In genomic region chr12:49960474-49961110, GRCh38 we compare ENCODE assay signal across 11 cellular contexts. TPM values are rescaled to one million over a fixed set of nuclear protein-coding genes. Genes with fewer than 3 reads are reported as not detected.
DNase-seq lines count a peak whose midpoint lies in the region; ATAC-seq and TF ChIP-seq lines count a peak whose summit lies in the region.
"Had no signal": no experiment of that assay in that cellular context is flagged by ENCODE, and none has a peak within 500 bp of the region (broad histone marks: within the 10 kb centered on the region; RNA-seq: fewer than 3 reads in every experiment).

No MANE protein-coding gene starts in this region.

- 0 out of 2 replicates have a peak, but pooled peaks cover 5% of the 10 kb centered on the region for H3K4me1 ChIP-seq in HEK293 (ENCODE audit: control insufficient read depth, insufficient read depth, low read length)
- H3K4me1 ChIP-seq in HAP-1: no peaks in the 10 kb centered on the region

- no peak for ATAC-seq in naive thymus-derived CD8-positive, alpha-beta T cell
- no peak for ATAC-seq in HG02852 (IDR thresholded peaks at IDR 0.05; ENCODE audit: unreplicated experiment)

- in situ Hi-C loops in HAP-1 (cut with MboI; ENCODE audit: low sequenced_read_pairs): no loop called here

- peaks cover 16% of the 10 kb centered on the region for H3K4me1 Mint-ChIP-seq in CD14-positive monocyte
- H3K4me1 Mint-ChIP-seq in brain: peaks cover 38% of the 10 kb centered on the region
- peaks cover 4 to 10% (median 8%) of the 10 kb centered on the region in 4 donors for H3K4me1 Mint-ChIP-seq in naive thymus-derived CD8-positive, alpha-beta T cell

- peak overlapping the region; percentile 24 to 83 for H3K4me3 Mint-ChIP-seq in CD14-positive monocyte
- peak overlapping the region in 4 of 5 experiments; percentile 3 to 76 (median 52) for H3K4me3 Mint-ChIP-seq in brain
- H3K4me3 Mint-ChIP-seq in naive thymus-derived CD8-positive, alpha-beta T cell: peak overlapping the region; percentile 34 to 73 (median 62)

- peaks cover 0 to 18% (median 8%) of the 10 kb centered on the region in 7 donors for H3K9me3 Mint-ChIP-seq in CD14-positive monocyte
- peaks cover 0 to 7% (median 0%) of the 10 kb centered on the region in 5 experiments for H3K9me3 Mint-ChIP-seq in brain
- no peaks in the 10 kb centered on the region for H3K9me3 Mint-ChIP-seq in naive thymus-derived CD8-positive, alpha-beta T cell

- H3K36me3 ChIP-seq in HEK293 (ENCODE audit: control insufficient read depth in 2 of 2, insufficient read depth in 1 of 2, low read length in 2 of 2) (no peaks in the 10 kb centered on the region), HAP-1 (replicated peaks) (no peaks in the 10 kb centered on the region)

- H3K36me3 Mint-ChIP-seq in CD14-positive monocyte (peaks cover 0 to 9% of the 10 kb centered on the region in 2 donors), brain (no peaks in the 10 kb centered on the region)
- H3K36me3 Mint-ChIP-seq in naive thymus-derived CD8-positive, alpha-beta T cell: peaks cover 0 to 5% (median 4%) of the 10 kb centered on the region in 3 donors

- H3K9me3 ChIP-seq in HEK293 (ENCODE audit: control insufficient read depth, insufficient read depth, low read depth, low read length) (no peaks in the 10 kb centered on the region), HAP-1 (no peaks in the 10 kb centered on the region)

- H3K27ac Mint-ChIP-seq in CD14-positive monocyte (no peak overlapping the region), brain (peak overlapping the region; percentile 3 to 68 (median 15))
- peak overlapping the region in 1 of 10 donors; percentile 32 for H3K27ac Mint-ChIP-seq in naive thymus-derived CD8-positive, alpha-beta T cell

- intact Hi-C loops in CD14-positive monocyte (cut with micrococcal nuclease): loop anchor here in 1 of 2 donors (10.0 kb wide), 1 partner anchor 214 kb away; no protein-coding TSS in a partner anchor

- TF ChIP-seq CTCF in CD14-positive monocyte (IDR thresholded peaks at IDR 0.05): no peak
- TF ChIP-seq CTCF in HEK293 (tag by site-specific recombination; IDR thresholded peaks at IDR 0.05): no peak
- TF ChIP-seq CTCF in brain (conservative IDR thresholded peaks at IDR 0.05): no peak

- CTCF ChIA-PET in HEK293 (lab: Yijun Ruan, JAX): interaction anchor here (0.6 to 2.2 kb wide), 5 partner anchors 8 to 109 kb away, joined by 3 to 29 read pairs (median 6); no protein-coding TSS in a partner anchor

- peaks cover 13% of the 10 kb centered on the region for H3K27me3 ChIP-seq in HAP-1 (ENCODE audit: low read depth)

- H3K27ac ChIP-seq in HEK293 (ENCODE audit: extremely low read depth, low read depth, low read length): no peak overlapping the region

- H3K27me3 Mint-ChIP-seq in CD14-positive monocyte (ENCODE audit: low read depth in 3 of 3): peaks cover 93 to 96% (median 94%) of the 10 kb centered on the region in 3 donors
- peaks cover 34% of the 10 kb centered on the region for H3K27me3 Mint-ChIP-seq in brain
- H3K27me3 Mint-ChIP-seq in naive thymus-derived CD8-positive, alpha-beta T cell: peaks cover 43 to 86% (median 70%) of the 10 kb centered on the region in 5 donors

- DNase-seq in CD14-positive monocyte (ENCODE audit: low spot score) (no peak), HAP-1 (ENCODE audit: low spot score in 2 of 2) (no peak), NCI-H524 (lab: John Stamatoyannopoulos, UW) (no peak), NCI-H187 treated with DMSO at 0.1 percent for 48 hours (lab: John Stamatoyannopoulos, UW) (no peak)
- DNase-seq in naive thymus-derived CD8-positive, alpha-beta T cell: peak in 1 of 10 donors; percentile 38

- POLR2A ChIA-PET in HEK293 (lab: Yijun Ruan, JAX): interaction anchor here (1.1 kb wide), 1 partner anchor 13 kb away, joined by 3 read pairs; no protein-coding TSS in a partner anchor
- POLR2A ChIA-PET in naive thymus-derived CD8-positive, alpha-beta T cell (lab: Charles Lee): no interaction called here

- H3K4me3 ChIP-seq in HEK293 (ENCODE audit: low read depth, low read length): no peak overlapping the region
- no peak overlapping the region for H3K4me3 ChIP-seq in HAP-1

TF ChIP-seq in HEK293, 187 proteins besides CTCF, POLR2A, EP300 and RAD21:
- TF ChIP-seq ZNF366 (tag by site-specific recombination; conservative IDR thresholded peaks at IDR 0.05) (peak; percentile 74), ZNF112 (tag by site-specific recombination; IDR thresholded peaks at IDR 0.05) (no peak), PRDM1 (tag by site-specific recombination; IDR thresholded peaks at IDR 0.05) (peak; percentile 88), ZBTB26 (tag by site-specific recombination; optimal IDR thresholded peaks at IDR 0.05) (no peak), EGR2 (tag by site-specific recombination; IDR thresholded peaks at IDR 0.05; ENCODE audit: low read depth) (0 out of 2 replicates have a peak, but pooled peaks have one; percentile 3), TCF7L2 (IDR thresholded peaks at IDR 0.05; ENCODE audit: borderline replicate concordance, low read depth, low read length) (no peak), ZNF223 (tag by site-specific recombination; IDR thresholded peaks at IDR 0.05) (no peak), ZNF157 (tag by site-specific recombination; IDR thresholded peaks at IDR 0.05) (no peak), ZNF513 (tag by site-specific recombination; IDR thresholded peaks at IDR 0.05) (no peak)

RNA-seq across cellular contexts. Expression of gene AQP5, which starts 1.1 kb away (rescaled TPM):
- polyA plus RNA-seq in CD14-positive monocyte (not detected), brain (ENCODE audit: insufficient read depth, low read depth, low replicate concordance) (2.7 TPM)
- total RNA-seq in naive thymus-derived CD8-positive, alpha-beta T cell: not detected
- polyA plus RNA-seq in naive thymus-derived CD8-positive, alpha-beta T cell: not detected
- total RNA-seq: cardiac septum had no signal

RNA-seq across cellular contexts. Expression of gene AQP2, which starts 10.1 kb away (rescaled TPM):
- polyA plus RNA-seq in CD14-positive monocyte (not detected), brain (ENCODE audit: insufficient read depth, low read depth, low replicate concordance) (not detected)
- not detected for total RNA-seq in naive thymus-derived CD8-positive, alpha-beta T cell
- polyA plus RNA-seq in naive thymus-derived CD8-positive, alpha-beta T cell: not detected
- total RNA-seq: cardiac septum, LHCN-M2 had no signal
- polyA plus RNA-seq: esophagus had no signal

RNA-seq across cellular contexts. Expression of gene AQP6, which starts 12.2 kb away (rescaled TPM):
- polyA plus RNA-seq in CD14-positive monocyte (not detected), brain (ENCODE audit: insufficient read depth, low read depth, low replicate concordance) (1.4 TPM)
- total RNA-seq in naive thymus-derived CD8-positive, alpha-beta T cell: not detected
- not detected for polyA plus RNA-seq in naive thymus-derived CD8-positive, alpha-beta T cell
- total RNA-seq: cardiac septum, LHCN-M2 had no signal

RNA-seq across cellular contexts. Expression of gene FAIM2, which starts 56.9 kb away (rescaled TPM):
- polyA plus RNA-seq in CD14-positive monocyte (not detected), brain (ENCODE audit: insufficient read depth, low read depth, low replicate concordance) (213 TPM)
- not detected for total RNA-seq in naive thymus-derived CD8-positive, alpha-beta T cell
- under 1 TPM in 1 of 3 donors, not detected in 2; 0.39 TPM for polyA plus RNA-seq in naive thymus-derived CD8-positive, alpha-beta T cell

Comparison
In these comparisons a context has a peak if more than half of its experiments do, and no peak if none do; other contexts are left out.
1. H3K27ac Mint-ChIP-seq: peak in brain (5 of 5); none in CD14-positive monocyte (0 of 7).
2. Peak in every context shown above with its lines, with median percentiles within 50 percentile points of each other: H3K4me3 Mint-ChIP-seq.